In the genomic region with DNA sequence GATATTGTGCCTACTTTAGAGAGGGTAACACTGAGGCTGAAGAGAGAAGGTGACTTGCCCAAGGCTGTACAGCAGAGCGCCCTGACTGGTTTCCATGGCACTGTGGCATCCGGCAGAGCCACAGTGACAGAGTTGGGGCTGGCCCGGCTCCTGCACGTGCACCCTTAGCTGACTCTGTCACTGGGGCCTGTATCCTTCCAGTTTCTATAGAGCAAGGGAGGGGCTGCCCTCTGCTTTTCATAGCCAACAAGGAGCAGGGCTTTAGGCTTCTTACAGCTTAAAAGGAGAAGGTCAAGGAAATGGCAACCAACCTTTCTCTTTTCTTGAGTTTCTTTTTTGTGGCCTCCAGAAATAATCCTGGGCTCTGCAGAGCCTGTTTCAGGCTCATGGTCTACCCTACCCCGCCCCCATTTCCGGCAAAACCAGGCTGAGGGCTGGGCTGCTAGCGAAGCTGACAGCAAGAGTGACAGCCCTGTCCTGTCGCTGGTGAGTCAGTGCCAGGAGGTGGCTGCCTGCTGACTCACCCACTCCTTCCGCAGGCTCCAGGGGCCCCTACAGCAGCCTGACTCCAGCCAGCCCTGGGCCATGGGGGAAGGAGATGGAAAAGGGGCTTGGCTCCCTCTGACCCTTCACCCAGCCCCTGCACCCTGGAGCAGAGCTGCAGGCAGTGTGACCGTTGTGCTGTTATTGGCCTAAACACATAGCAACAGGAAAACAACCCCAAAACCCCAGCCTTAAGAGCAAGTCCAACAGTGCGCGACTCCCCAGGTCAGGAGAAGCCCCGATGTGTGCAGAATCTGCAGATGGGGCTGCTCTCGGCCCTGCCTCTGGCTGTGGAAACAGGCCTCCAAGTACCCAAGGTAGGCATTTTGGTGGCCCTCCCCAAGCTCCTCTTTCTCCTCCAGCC, we compare ENCODE assay signal across 8 cellular contexts. TPM values are rescaled to one million over a fixed set of nuclear protein-coding genes. Genes with fewer than 3 reads are reported as not detected.
DNase-seq lines count a peak whose midpoint lies in the region; ATAC-seq and FAIRE-seq lines count a peak whose summit lies in the region.

No MANE protein-coding gene starts in this region.

- H3K9me3 ChIP-seq in mesenchymal stem cell (ENCODE audit: control insufficient read depth, low read length) = no peaks in the 10 kb centered on the region

- H2BK15ac ChIP-seq in mesenchymal stem cell (ENCODE audit: low read depth, poor library complexity, severe bottlenecking) = peak overlapping the region; percentile 39

- peaks cover 61% of the 10 kb centered on the region for H3K4me1 ChIP-seq in mesenchymal stem cell (ENCODE audit: control insufficient read depth, insufficient read depth, low read depth, low read length)

- peak overlapping the region; percentile 92 for H4K8ac ChIP-seq in mesenchymal stem cell (ENCODE audit: low read length)

- H3K4me2 ChIP-seq in mesenchymal stem cell (ENCODE audit: low read length, poor library complexity, severe bottlenecking) = peak overlapping the region; percentile 25

- H3K27ac ChIP-seq in mesenchymal stem cell (ENCODE audit: low read length, poor library complexity, severe bottlenecking) = peak overlapping the region; percentile 59

- no peak overlapping the region for H3K4me3 ChIP-seq in mesenchymal stem cell (ENCODE audit: insufficient read depth in 1 of 2, low read depth in 1 of 2, low read length in 2 of 2)

- H2BK12ac ChIP-seq in mesenchymal stem cell (ENCODE audit: low read length in 2 of 2) = peak overlapping the region; percentile 84 to 97

- H2AK5ac ChIP-seq in mesenchymal stem cell (ENCODE audit: low read length, severe bottlenecking) = peak overlapping the region; percentile 15

- H3K23ac ChIP-seq in mesenchymal stem cell (ENCODE audit: low read length in 2 of 2) = peak overlapping the region in 1 of 2 experiments; percentile 74

- H2BK120ac ChIP-seq in mesenchymal stem cell (ENCODE audit: low read depth, low read length) = peak overlapping the region; percentile 88

- H3K9ac ChIP-seq in mesenchymal stem cell (ENCODE audit: low read length) = peak overlapping the region; percentile 27

- DNase-seq in GM18507 (ENCODE audit: extremely low spot score, insufficient read length, low read depth) (peak; percentile 93), NCI-H2029 (lab: John Stamatoyannopoulos, UW) (peak; percentile 95), dermis blood vessel endothelial cell (peak; percentile 83), mesenchymal stem cell (peak; percentile 95), NCI-H446 treated with DMSO at 0.1 percent for 48 hours (lab: John Stamatoyannopoulos, UW) (no peak)
- peak; percentile 92 for DNase-seq in activated CD4-positive, alpha-beta T cell treated with anti-CD3 and anti-CD28 coated beads, Interleukin-2, amount 50 U/mL, for 1 hour
- peak; percentile 89 to 94 for DNase-seq in stimulated activated CD8-positive, alpha-beta memory T cell treated with anti-CD3 and anti-CD28 coated beads, Interleukin-15, amount 100 ng/mL, for 4 hours (ENCODE audit: low read depth in 2 of 2)

- WGBS in mesenchymal stem cell = 18% methylated on average over 14 of the region's 14 CpGs

- H3K18ac ChIP-seq in mesenchymal stem cell (ENCODE audit: low read depth in 1 of 2, low read length in 2 of 2) = peak overlapping the region; percentile 93 to 97

- ATAC-seq in HG02678 (IDR thresholded peaks at IDR 0.05; ENCODE audit: unreplicated experiment) = peak; percentile 82

- peak; percentile 91 for FAIRE-seq in GM18507 (lab: Jason Lieb, UNC)

- no peak overlapping the region for H2BK5ac ChIP-seq in mesenchymal stem cell (ENCODE audit: low read depth, low read length, poor library complexity, severe bottlenecking)

- H3K27me3 ChIP-seq in mesenchymal stem cell (ENCODE audit: control insufficient read depth in 1 of 2, insufficient read depth in 1 of 2, low read length in 2 of 2) = no peaks in the 10 kb centered on the region

- H3K14ac ChIP-seq in mesenchymal stem cell (ENCODE audit: low read length in 2 of 2) = peak overlapping the region in 1 of 2 experiments; percentile 31

- H2AFZ ChIP-seq in mesenchymal stem cell (ENCODE audit: low read depth, low read length) = no peak overlapping the region

- H3K36me3 ChIP-seq in mesenchymal stem cell (ENCODE audit: control insufficient read depth in 1 of 2, insufficient read depth in 2 of 2, low read depth in 1 of 2, low read length in 2 of 2) = peaks cover under 1 to 77% of the 10 kb centered on the region in 2 experiments

- H3K79me1 ChIP-seq in mesenchymal stem cell (replicated peaks; ENCODE audit: low read length, poor library complexity, severe bottlenecking) = peaks cover 31% of the 10 kb centered on the region

- H3K4ac ChIP-seq in mesenchymal stem cell (ENCODE audit: low read depth in 1 of 2, low read length in 2 of 2) = peak overlapping the region; percentile 95 to 96

- H4K91ac ChIP-seq in mesenchymal stem cell (ENCODE audit: low read length) = peak overlapping the region; percentile 91

RNA-seq across cellular contexts. Expression of gene SLC6A6, which starts 29.8 kb away (rescaled TPM):
- total RNA-seq in dermis blood vessel endothelial cell = 10.9 and 28.6 TPM in 2 replicates
- polyA plus RNA-seq in mesenchymal stem cell (2013, experiment 1 of 2) = 34.8 TPM
- polyA plus RNA-seq in mesenchymal stem cell (2013, experiment 2 of 2) = 33.8 TPM
